2 cellular contexts compared by ENCODE assay signal in the genomic region with DNA sequence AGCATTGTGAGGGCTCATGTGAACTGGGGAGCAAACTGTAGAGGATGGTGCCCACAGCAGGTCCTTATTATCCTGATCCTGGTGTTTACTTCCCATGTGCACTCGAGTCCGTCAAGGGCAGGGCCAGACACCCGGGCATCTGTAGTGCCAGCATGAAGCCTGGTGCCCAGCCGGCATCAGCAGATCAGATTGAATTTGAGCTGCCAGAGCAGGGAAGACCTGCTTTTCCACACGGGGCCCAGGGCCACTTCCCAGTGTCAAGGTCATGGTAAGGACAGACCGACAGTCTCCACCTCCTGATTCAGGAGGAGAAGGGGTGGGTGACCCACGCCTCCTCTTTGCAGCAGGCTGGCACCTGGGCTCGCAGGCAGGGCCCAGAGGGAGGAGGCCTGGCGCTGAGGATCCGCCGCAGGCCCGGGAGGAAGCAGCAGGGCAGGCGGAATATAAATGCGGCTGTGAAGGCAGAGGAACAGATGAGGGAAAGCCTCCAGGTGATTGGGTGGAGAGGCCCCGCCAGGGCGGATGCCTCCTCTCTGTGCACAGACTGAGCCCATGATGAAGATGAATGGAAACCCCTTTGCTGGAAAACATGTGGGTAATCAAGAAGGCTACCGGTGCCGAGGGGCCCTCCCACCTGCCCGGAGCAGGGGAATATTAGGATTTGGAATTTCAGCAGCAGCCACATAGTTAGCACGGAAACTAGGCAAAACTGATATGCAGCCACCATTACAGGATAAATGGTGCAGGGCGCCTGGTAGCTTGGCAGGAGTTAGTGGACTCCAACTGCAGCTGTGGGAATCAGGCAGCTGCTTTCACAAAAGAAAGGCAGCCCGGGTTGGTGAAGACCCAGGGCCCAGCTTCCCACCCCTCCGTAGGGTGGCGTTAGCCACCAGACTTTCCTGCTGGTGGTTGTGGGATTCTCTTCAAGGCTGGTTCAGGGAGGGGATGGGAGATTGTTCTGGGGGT.
TF ChIP-seq lines count a peak whose summit lies in the region.

No MANE protein-coding gene starts in this region.

TF ChIP-seq in SK-N-SH, 30 proteins besides CTCF, POLR2A, EP300 and RAD21 (continued from another document):
- no peak for TF ChIP-seq REST (IDR thresholded peaks at IDR 0.05; ENCODE audit: low read depth, low read length)
- no peak for TF ChIP-seq RFX5 (IDR thresholded peaks at IDR 0.05; ENCODE audit: low read length)
- TF ChIP-seq CHD2 (IDR thresholded peaks at IDR 0.05; ENCODE audit: low read length, partially characterized antibody) = peak; percentile 35
- TF ChIP-seq PBX3 (IDR thresholded peaks at IDR 0.05) = no peak
- TF ChIP-seq SIN3A (IDR thresholded peaks at IDR 0.05; ENCODE audit: borderline replicate concordance, low read depth, low read length) = no peak
- no peak for TF ChIP-seq GABPA (IDR thresholded peaks at IDR 0.05; ENCODE audit: low read depth)
- TF ChIP-seq GATA2 (CRISPR knock-in tag; IDR thresholded peaks at IDR 0.05) = peak; percentile 54
- TF ChIP-seq JUND (IDR thresholded peaks at IDR 0.05) = no peak
- peak; percentile 20; the same call in 1 of the 2 replicates for TF ChIP-seq RCOR1 (IDR thresholded peaks at IDR 0.05; ENCODE audit: low read length)
TF ChIP-seq in SK-N-SH: peak in this region for 4.

TF ChIP-seq in SK-N-SH treated with all-trans-retinoic acid at 6 μM for 48 hours, 23 proteins besides CTCF, POLR2A, EP300 and RAD21 (continued from another document):
- TF ChIP-seq BACH2 (CRISPR knock-in tag; IDR thresholded peaks at IDR 0.05; ENCODE audit: borderline replicate concordance) (no peak), TSHZ2 (CRISPR knock-in tag; IDR thresholded peaks at IDR 0.05) (no peak), CSDC2 (CRISPR knock-in tag; IDR thresholded peaks at IDR 0.05) (no peak), SNAI2 (CRISPR knock-in tag; IDR thresholded peaks at IDR 0.05) (no peak), CREB5 (CRISPR knock-in tag; IDR thresholded peaks at IDR 0.05; ENCODE audit: low read depth) (no peak), TOX (CRISPR knock-in tag; IDR thresholded peaks at IDR 0.05; ENCODE audit: borderline replicate concordance) (no peak), ZNF70 (CRISPR knock-in tag; IDR thresholded peaks at IDR 0.05) (no peak)
TF ChIP-seq in SK-N-SH treated with all-trans-retinoic acid at 6 μM for 48 hours: peak in this region for 0.
